ENCODE assay signal across 32 cellular contexts in genomic region chr12:62117041-62117440, GRCh38.
"Had no signal": no experiment of that assay in that cellular context is flagged by ENCODE, and none has a peak within 500 bp of the region (broad histone marks: within the 10 kb centered on the region; RNA-seq: fewer than 3 reads in every experiment).

No MANE protein-coding gene starts in this region.

- H3K27me3 ChIP-seq: MG63 had no signal

- H3K9me3 ChIP-seq: MG63 had no signal

- DNase-seq: Karpas-422, Kasumi-1, MG63, MM.1S, MV-4-11, NCI-H1048, NCI-H1092, NCI-H1092 treated with DMSO at 0.1 percent for 48 hours, NCI-H1105, NCI-H1105 treated with DMSO at 0.1 percent for 48 hours, NCI-H1436, NCI-H1436 treated with DMSO at 0.1 percent for 48 hours, NCI-H146, NCI-H1694, NCI-H1694 treated with DMSO at 0.1 percent for 48 hours, NCI-H187, NCI-H187 treated with DMSO at 0.1 percent for 48 hours, NCI-H1930, NCI-H2029, NCI-H2029 treated with DMSO at 0.1 percent for 48 hours, NCI-H2081, NCI-H2081 treated with DMSO at 0.1 percent for 48 hours, NCI-H2107, NCI-H2171, NCI-H2171 treated with DMSO at 0.1 percent for 48 hours, NCI-H2227 treated with DMSO at 0.1 percent for 48 hours, NCI-H226, NCI-H345, NCI-H446, NCI-H446 treated with DMSO at 0.1 percent for 48 hours, NCI-H510A, NCI-H510A treated with DMSO at 0.1 percent for 48 hours had no signal

- H3K4me3 ChIP-seq: MG63 had no signal

- H3K36me3 ChIP-seq: MG63 had no signal
